ENCODE assay signal across 1 cellular context in the genomic region with DNA sequence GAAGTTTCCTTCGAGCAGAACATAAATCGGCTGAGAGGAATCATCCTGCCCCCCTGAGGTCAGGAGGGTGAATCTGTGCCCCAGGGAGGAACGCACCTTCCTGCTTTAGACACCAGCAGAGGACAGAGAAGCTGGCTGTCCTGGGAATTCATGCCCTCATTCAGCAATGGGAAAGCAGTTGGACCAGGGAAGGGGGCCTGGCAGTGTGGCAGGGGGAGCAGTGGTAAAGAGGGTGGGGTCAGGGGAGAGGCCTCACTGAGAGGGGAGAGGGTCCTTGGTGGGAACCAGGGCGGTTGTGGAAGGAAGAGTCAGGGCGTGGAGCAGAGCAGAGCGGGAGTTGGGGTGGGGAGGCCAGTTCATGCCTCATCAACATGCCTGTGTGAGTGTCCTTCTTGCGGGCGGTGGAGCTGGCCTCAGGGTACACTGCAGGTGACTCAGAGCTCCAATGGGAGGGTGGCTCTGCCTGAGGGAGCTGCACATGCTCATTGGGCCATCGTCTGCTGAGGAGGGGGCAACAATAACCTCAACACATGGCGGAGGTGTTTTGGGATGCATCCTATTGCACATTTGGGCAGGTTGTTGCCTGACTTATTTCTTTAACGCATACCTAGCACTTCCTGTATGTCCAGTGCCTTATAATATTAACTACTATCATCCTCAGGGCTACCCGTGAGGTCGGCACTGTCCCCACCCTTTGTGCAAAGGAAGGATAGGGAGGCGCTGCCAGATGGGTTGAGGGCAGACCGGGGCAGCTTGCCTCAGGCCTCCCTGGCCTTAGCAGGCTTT.
TF ChIP-seq lines count a peak whose summit lies in the region.

No MANE protein-coding gene starts in this region.

TF ChIP-seq in H1, 55 proteins besides CTCF, POLR2A, EP300 and RAD21 (continued from another document):
- TF ChIP-seq GTF2F1 (IDR thresholded peaks at IDR 0.05; ENCODE audit: borderline replicate concordance, low read depth, low read length) (no peak), PHF8 (conservative IDR thresholded peaks at IDR 0.05; ENCODE audit: low read depth, low read length) (no peak), SRF (IDR thresholded peaks at IDR 0.05; ENCODE audit: low read depth, low read length) (no peak), CHD1 (IDR thresholded peaks at IDR 0.05; ENCODE audit: low read depth, low read length) (no peak), CTBP2 (IDR thresholded peaks at IDR 0.05; ENCODE audit: borderline replicate concordance, insufficient read depth, insufficient read length, low read length) (no peak), RBBP5 (IDR thresholded peaks at IDR 0.05; ENCODE audit: borderline replicate concordance, low read depth, low read length) (no peak), KDM1A (IDR thresholded peaks at IDR 0.05; ENCODE audit: borderline replicate concordance, low read length) (no peak), SIN3A (conservative IDR thresholded peaks at IDR 0.05 in 1 of 2, IDR thresholded peaks at IDR 0.05 in 1 of 2; ENCODE audit: low read depth in 1 of 2, low read length in 2 of 2) (no peak), KDM4A (IDR thresholded peaks at IDR 0.05; ENCODE audit: low read depth, low read length, severe bottlenecking) (no peak), HDAC2 (IDR thresholded peaks at IDR 0.05; ENCODE audit: borderline replicate concordance in 1 of 2, low read depth in 2 of 2, low read length in 2 of 2) (no peak), SIX5 (IDR thresholded peaks at IDR 0.05; ENCODE audit: low read depth, low read length) (no peak), SP1 (IDR thresholded peaks at IDR 0.05; ENCODE audit: low read depth, low read length) (no peak), NRF1 (IDR thresholded peaks at IDR 0.05; ENCODE audit: low read depth, low read length) (no peak), MAFK (IDR thresholded peaks at IDR 0.05; ENCODE audit: low read depth, low read length) (no peak)
